8 cellular contexts compared by ENCODE assay signal in the genomic region with DNA sequence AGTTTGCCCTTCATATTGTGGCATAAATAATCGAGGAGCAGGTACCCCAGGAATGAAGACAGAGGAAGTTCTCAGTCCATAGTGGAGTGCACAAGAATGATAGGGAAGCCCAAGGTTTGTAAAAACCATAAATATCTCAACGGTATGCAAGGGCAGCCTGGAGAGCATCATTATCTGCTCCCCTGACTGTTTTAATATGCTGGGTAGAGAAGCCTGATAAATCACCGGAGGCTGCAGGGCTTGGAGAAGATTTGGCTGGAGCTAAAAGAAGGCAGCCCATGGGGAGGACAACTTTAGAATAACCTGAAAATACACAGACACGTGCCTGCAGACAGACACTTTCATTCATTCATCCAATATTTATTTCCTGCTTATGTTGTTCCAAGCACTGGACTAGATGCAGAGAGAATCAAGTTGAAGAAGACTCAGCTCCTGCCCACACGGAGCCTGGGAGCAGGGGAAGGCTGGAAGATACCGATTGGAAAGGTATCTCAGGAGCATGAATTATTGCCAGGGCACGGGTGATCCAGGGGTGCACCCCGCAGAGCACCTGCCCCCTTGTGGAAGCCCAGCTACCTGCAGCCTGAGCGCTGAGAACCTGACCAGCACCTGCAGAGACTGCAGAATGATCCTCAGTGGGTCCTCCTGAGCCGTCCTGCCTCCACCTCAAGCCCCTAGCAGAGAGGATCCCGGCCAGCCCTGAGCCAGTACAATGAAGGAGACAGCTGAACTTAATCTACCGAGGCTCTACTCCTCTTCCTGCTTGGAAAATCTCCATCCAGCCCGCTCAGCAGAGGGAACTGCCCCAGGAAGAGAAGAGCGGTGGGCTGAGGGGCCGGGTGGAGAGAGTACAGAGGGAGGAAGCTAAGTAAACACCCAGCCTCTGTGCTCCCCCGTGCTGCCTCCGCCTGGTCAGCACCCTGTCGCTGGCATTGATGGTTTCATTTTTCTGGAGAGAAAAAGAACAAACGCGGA.
A peak's percentile ranks its signal among the peaks of the same experiment; 100 is the strongest.
DNase-seq lines count a peak whose midpoint lies in the region; ATAC-seq, FAIRE-seq and TF ChIP-seq lines count a peak whose summit lies in the region.

No MANE protein-coding gene starts in this region.

- intact Hi-C loops in Right ventricle myocardium inferior (cut with DNase I): no loop called here
- intact Hi-C loops in ovary (cut with DNase I): no loop called here

- 14 to 27% (median 24%) methylated on average over 20 of the region's 20 CpGs for WGBS in small intestine, 3 donors
- WGBS in ovary, 3 donors: 4 to 6% (median 6%) methylated on average over 20 of the region's 20 CpGs

- H3K27ac ChIP-seq in OCI-LY3 (ENCODE audit: low read length) (no peak overlapping the region), small intestine (ENCODE audit: low read depth in 1 of 2, low read length in 1 of 2) (no peak overlapping the region), ovary (no peak overlapping the region)

- no peak overlapping the region for H2AFZ ChIP-seq in OCI-LY3 (ENCODE audit: low read depth, low read length)

- H3K9me3 ChIP-seq in OCI-LY3 (ENCODE audit: insufficient read depth, low read length) (no peaks in the 10 kb centered on the region), small intestine (ENCODE audit: control insufficient read depth, low read depth) (no peaks in the 10 kb centered on the region), ovary (no peaks in the 10 kb centered on the region)

- H3K36me3 ChIP-seq in OCI-LY3 (replicated peaks; ENCODE audit: low read depth, low read length) (no peaks in the 10 kb centered on the region), small intestine (ENCODE audit: control insufficient read depth in 2 of 2, insufficient read depth in 2 of 2, low read length in 2 of 2) (no peaks in the 10 kb centered on the region), ovary (no peaks in the 10 kb centered on the region)

- TF ChIP-seq EP300 in ovary (IDR thresholded peaks at IDR 0.05): no peak

- TF ChIP-seq CTCF in OCI-LY3 (IDR thresholded peaks at IDR 0.05; ENCODE audit: low read depth, low read length) (peak; percentile 66), ovary (IDR thresholded peaks at IDR 0.05) (no peak)

- TF ChIP-seq POLR2A in ovary (IDR thresholded peaks at IDR 0.05): no peak

- no peak overlapping the region for H3K4me2 ChIP-seq in OCI-LY3 (ENCODE audit: low read length)

- H3K4me3 ChIP-seq in OCI-LY3 (ENCODE audit: low read length) (no peak overlapping the region), small intestine (ENCODE audit: low read depth in 1 of 2, low read length in 2 of 2) (no peak overlapping the region), ovary (no peak overlapping the region)

- FAIRE-seq in small intestine (lab: Jason Lieb, UNC): no peak

- no peak overlapping the region for H3K9ac ChIP-seq in OCI-LY3 (ENCODE audit: low read length)

- peak; percentile 74 for ATAC-seq in HG02981 (IDR thresholded peaks at IDR 0.05; ENCODE audit: unreplicated experiment)
- peak; percentile 48 for ATAC-seq in Right ventricle myocardium inferior

- H4K20me1 ChIP-seq in OCI-LY3 (ENCODE audit: insufficient read depth, low read length): no peaks in the 10 kb centered on the region

- H3K27me3 ChIP-seq in OCI-LY3 (ENCODE audit: low read depth, low read length) (no peaks in the 10 kb centered on the region; the same call in 1 of the 2 replicates), small intestine (ENCODE audit: control insufficient read depth in 2 of 2, insufficient read depth in 2 of 2, low read length in 2 of 2) (peaks cover 0 to 6% of the 10 kb centered on the region in 2 donors), ovary (no peaks in the 10 kb centered on the region)

- DNase-seq in ELR (ENCODE audit: low read depth) (peak; percentile 13), activated T-helper 1 cell treated with Interleukin-2 at 50 U/mL for 16 hours (ENCODE audit: low read depth) (peak; percentile 47), Right ventricle myocardium inferior (ENCODE audit: missing footprints) (peak; percentile 77), small intestine (peak; percentile 67), midbrain (lab: John Stamatoyannopoulos, UW) (no peak), ovary (no peak)

- H3K79me2 ChIP-seq in OCI-LY3 (ENCODE audit: low read length): no peaks in the 10 kb centered on the region

- H3K4me1 ChIP-seq in OCI-LY3 (ENCODE audit: low read length) (no peaks in the 10 kb centered on the region), small intestine (ENCODE audit: control insufficient read depth in 2 of 2, insufficient read depth in 1 of 2, low read depth in 1 of 2, low read length in 1 of 2) (no peaks in the 10 kb centered on the region), ovary (ENCODE audit: insufficient read depth) (no peaks in the 10 kb centered on the region)

Comparison
In these comparisons a context has a peak if more than half of its experiments do, and no peak if none do; other contexts are left out.
1. DNase-seq: peak in ELR (single experiment), activated T-helper 1 cell treated with Interleukin-2 at 50 U/mL for 16 hours (single experiment), Right ventricle myocardium inferior (single experiment) and small intestine (single experiment); none in midbrain (single experiment) and ovary (0 of 5).